ENCODE assay signal across 14 cellular contexts in genomic region chr13:33366469-33367062, GRCh38.
A peak's percentile ranks its signal among the peaks of the same experiment; 100 is the strongest.
DNase-seq lines count a peak whose midpoint lies in the region; ATAC-seq, FAIRE-seq and TF ChIP-seq lines count a peak whose summit lies in the region.
"Had no signal": no experiment of that assay in that cellular context is flagged by ENCODE, and none has a peak within 500 bp of the region (broad histone marks: within the 10 kb centered on the region; RNA-seq: fewer than 3 reads in every experiment).

No MANE protein-coding gene starts in this region.

- 26 to 49% (median 41%) methylated on average over 6 of the region's 6 CpGs for WGBS in stomach, 5 donors

- TF ChIP-seq POLR2A in stomach (IDR thresholded peaks at IDR 0.05), result no peak

- DNase-seq in GM18507 (ENCODE audit: extremely low spot score, insufficient read length, low read depth) (no peak), SK-MEL-5 (ENCODE audit: low read depth, low spot score) (peak; percentile 26), mucosa of descending colon (no peak), stomach (no peak), T-cell (no peak)
- no peak for DNase-seq in activated CD8-positive, alpha-beta memory T cell treated with anti-CD3 and anti-CD28 coated beads for 24 hours
- no peak for DNase-seq in activated CD8-positive, alpha-beta memory T cell treated with anti-CD3 and anti-CD28 coated beads, Interleukin-2, amount 50 U/mL, for 4 hours
- DNase-seq: CD8-positive, alpha-beta memory T cell; DMS53 had no signal

- intact Hi-C loops in mucosa of descending colon (cut with DNase I, micrococcal nuclease), result no loop called here
- intact Hi-C loops in stomach (cut with DNase I; ENCODE audit: low total_unique reads), result no loop called here

- peak; percentile 31 for FAIRE-seq in GM18507 (lab: Jason Lieb, UNC)
- FAIRE-seq: A549, GM12891, H1, HTR-8/SVneo had no signal

- H3K9me3 Mint-ChIP-seq in T-cell, result no peaks in the 10 kb centered on the region

- H3K36me3 ChIP-seq in mucosa of descending colon (ENCODE audit: low read depth) (no peaks in the 10 kb centered on the region), stomach (no peaks in the 10 kb centered on the region)
- H3K36me3 ChIP-seq: HAP-1 had no signal

- TF ChIP-seq EP300 in stomach (IDR thresholded peaks at IDR 0.05), result no peak

- in situ Hi-C loops in SK-MEL-5 (cut with HindIII; ENCODE audit: low pct_unique_long_range_greater_than_20kb, low sequenced_read_pairs), result no loop called here

- no peaks in the 10 kb centered on the region for H3K9me3 ChIP-seq in mucosa of descending colon
- no peaks in the 10 kb centered on the region for H3K9me3 ChIP-seq in stomach
- H3K9me3 ChIP-seq: A549, HAP-1 had no signal

- ATAC-seq in mucosa of descending colon (peak; percentile 14), T-cell (replicated peaks in 1 of 4) (no peak)
- ATAC-seq: A549 had no signal

- POLR2A ChIA-PET in T-cell (lab: Charles Lee), result no interaction called here

- H3K4me3 ChIP-seq in mucosa of descending colon (no peak overlapping the region), stomach (no peak overlapping the region)
- H3K4me3 ChIP-seq: A549, HAP-1 had no signal

- peaks cover 6% of the 10 kb centered on the region in 3 donors for H3K4me1 Mint-ChIP-seq in T-cell

- no peaks in the 10 kb centered on the region for H3K36me3 Mint-ChIP-seq in T-cell
- H3K36me3 Mint-ChIP-seq: CD8-positive, alpha-beta memory T cell had no signal

- no peaks in the 10 kb centered on the region for H3K27me3 ChIP-seq in stomach

- peak overlapping the region in 4 of 5 donors; percentile 5 to 79 (median 60) for H3K27ac ChIP-seq in stomach
- H3K27ac ChIP-seq: A549 had no signal

- H3K4me1 ChIP-seq in mucosa of descending colon (ENCODE audit: low read depth) (no peaks in the 10 kb centered on the region), stomach (peaks cover 0 to 43% (median 21%) of the 10 kb centered on the region in 4 donors)
- H3K4me1 ChIP-seq: A549, HAP-1 had no signal

- TF ChIP-seq CTCF in mucosa of descending colon (IDR thresholded peaks at IDR 0.05) (no peak), stomach (IDR thresholded peaks at IDR 0.05) (no peak)

- no peak overlapping the region for H3K4me3 Mint-ChIP-seq in T-cell
- H3K4me3 Mint-ChIP-seq: CD8-positive, alpha-beta memory T cell had no signal

- CTCF ChIA-PET in T-cell (lab: Charles Lee), result interaction anchor here in 1 of 2 donors (0.5 kb wide), 1 partner anchor 229 kb away, joined by 4 read pairs; no protein-coding TSS in a partner anchor

- H3K27ac Mint-ChIP-seq in T-cell, result no peak overlapping the region
- H3K27ac Mint-ChIP-seq: CD8-positive, alpha-beta memory T cell had no signal

- H3K27me3 Mint-ChIP-seq in T-cell, result peaks cover 0 to 8% of the 10 kb centered on the region in 2 donors
